Comparison of ENCODE assay signal across 22 cellular contexts in the genomic region with DNA sequence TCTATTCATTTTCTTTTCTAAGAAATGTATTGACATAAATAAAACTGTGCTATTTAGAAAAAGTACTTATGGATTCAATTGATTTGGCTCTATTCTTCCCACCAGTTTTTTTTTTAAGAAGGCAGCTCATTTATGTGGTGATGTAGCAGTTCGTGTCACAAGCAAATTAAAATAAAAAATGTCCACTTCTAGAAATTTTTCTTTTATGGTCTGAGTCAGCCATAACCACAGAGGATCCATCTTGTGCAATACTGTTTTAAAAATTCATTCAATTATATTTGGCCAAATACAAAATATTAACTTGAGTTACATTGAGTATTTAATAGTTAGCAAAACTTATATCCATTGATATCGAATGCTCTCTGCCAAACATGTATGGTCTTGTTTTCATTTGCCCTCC.
DNase-seq lines count a peak whose midpoint lies in the region; ATAC-seq, FAIRE-seq and TF ChIP-seq lines count a peak whose summit lies in the region.
"Had no signal": no experiment of that assay in that cellular context is flagged by ENCODE, and none has a peak within 500 bp of the region (broad histone marks: within the 10 kb centered on the region; RNA-seq: fewer than 3 reads in every experiment).

No MANE protein-coding gene starts in this region.

- H3K27ac ChIP-seq in HCT116 (ENCODE audit: low read depth, low read length) = peak overlapping the region; percentile 77
- H3K27ac ChIP-seq in kidney (ENCODE audit: low read depth in 2 of 2, low read length in 2 of 2) = no peak overlapping the region
- H3K27ac ChIP-seq in thyroid gland = no peak overlapping the region
- H3K27ac ChIP-seq: neutrophil had no signal

- ATAC-seq in HCT116 (no peak), HG02938 (IDR thresholded peaks at IDR 0.05; ENCODE audit: unreplicated experiment) (no peak)
- ATAC-seq: activated CD4-positive, CD25-positive, alpha-beta regulatory T cell treated with anti-CD3 and anti-CD28 coated beads, Interleukin-2, amount 50 U/mL, for 24 hours; left ventricle myocardium superior; SK-N-SH treated with all-trans-retinoic acid at 6 μM for 48 hours had no signal

- no peaks in the 10 kb centered on the region for H3K27me3 ChIP-seq in HCT116 (ENCODE audit: insufficient read depth, low read length)
- H3K27me3 ChIP-seq in thyroid gland = no peaks in the 10 kb centered on the region
- H3K27me3 ChIP-seq: neutrophil had no signal

- H3K9ac ChIP-seq in HCT116 (ENCODE audit: low read length) = peak overlapping the region; percentile 63
- H3K9ac ChIP-seq in kidney (ENCODE audit: low read length in 2 of 2) = no peak overlapping the region

- CTCF ChIA-PET in HCT116 (lab: Charles Lee) = interaction anchor here (0.9 kb wide), 1 partner anchor 100 kb away, joined by 3 read pairs; no protein-coding TSS in a partner anchor

- H3K4me2 ChIP-seq in HCT116 (ENCODE audit: low read length) = peak overlapping the region; percentile 76

- no peaks in the 10 kb centered on the region for H3K9me2 ChIP-seq in HCT116 (ENCODE audit: insufficient read depth)

- DNase-seq in AG08396 (ENCODE audit: low spot score) = peak; percentile 28
- DNase-seq in HCT116 (ENCODE audit: low read depth, low spot score) = no peak
- DNase-seq in astrocyte of the spinal cord (ENCODE audit: low read depth, low spot score) = peak; percentile 53
- no peak for DNase-seq in kidney
- DNase-seq in erythroblast (lab: John Stamatoyannopoulos, UW) = no peak
- DNase-seq in activated CD8-positive, alpha-beta memory T cell treated with anti-CD3 and anti-CD28 coated beads, Interleukin-2, amount 50 U/mL, for 4 hours = no peak
- DNase-seq in thyroid gland = no peak
- DNase-seq: activated naive CD8-positive, alpha-beta T cell treated with anti-CD3 and anti-CD28 coated beads, Interleukin-2, amount 10 ng/mL, durations not matched to agents 7 days and 5 days; DMS79 treated with DMSO at 0.1 percent for 48 hours; glutamatergic neuron; Kasumi-1; left ventricle myocardium superior; NCI-H1436; NCI-H2227 treated with DMSO at 0.1 percent for 48 hours; retina; T-helper 9 cell had no signal

- WGBS in thyroid gland, 2 donors = 85 to 95% methylated on average over 2 of the region's 2 CpGs

- H2AFZ ChIP-seq in HCT116 (ENCODE audit: low read depth, low read length, poor library complexity, severe bottlenecking) = no peak overlapping the region

- RAD21 ChIA-PET in HCT116 (lab: Charles Lee; ENCODE audit: low non-redundant PET in 1 of 2, low total read pairs in 2 of 2, uncharacterized antibody in 2 of 2, unreplicated experiment in 2 of 2) = interaction anchor here (0.6 to 1.8 kb wide), 2 partner anchors 91 to 203 kb away, joined by 3 to 4 read pairs; no protein-coding TSS in a partner anchor

- FAIRE-seq in kidney (lab: Jason Lieb, UNC) = peak; percentile 65
- FAIRE-seq: bronchial epithelial cell, HTR-8/SVneo had no signal

- peaks cover 20% of the 10 kb centered on the region for H3K79me2 ChIP-seq in HCT116 (ENCODE audit: insufficient read depth, low read length)

- no peak for TF ChIP-seq RAD21 in HCT116 (IDR thresholded peaks at IDR 0.05; ENCODE audit: low read depth)

- POLR2A ChIA-PET in HCT116 (lab: Charles Lee) = interaction anchor here (1.3 to 4.3 kb wide), 2 partner anchors 14 to 87 kb away, joined by 3 to 20 read pairs; no protein-coding TSS in a partner anchor

- peaks cover 75 to 98% of the 10 kb centered on the region in 2 experiments for H3K4me1 ChIP-seq in HCT116 (ENCODE audit: control insufficient read depth in 1 of 2, insufficient read depth in 2 of 2, low read length in 2 of 2)
- H3K4me1 ChIP-seq in kidney (ENCODE audit: control insufficient read depth in 1 of 2, insufficient read depth in 1 of 2, low read depth in 1 of 2, low read length in 2 of 2) = peaks cover 0 to 13% of the 10 kb centered on the region in 2 donors
- no peaks in the 10 kb centered on the region for H3K4me1 ChIP-seq in thyroid gland

- H3K9me3 ChIP-seq in HCT116 (ENCODE audit: control insufficient read depth in 1 of 2, insufficient read depth in 1 of 2, low read depth in 1 of 2, low read length in 2 of 2) (no peaks in the 10 kb centered on the region), kidney (ENCODE audit: control insufficient read depth in 1 of 2, low read length in 2 of 2) (no peaks in the 10 kb centered on the region), thyroid gland (no peaks in the 10 kb centered on the region)
- H3K9me3 ChIP-seq: neutrophil had no signal

- peak overlapping the region in 1 of 2 experiments; percentile 26; a peak in 1 of 4 replicates for H3K4me3 ChIP-seq in HCT116 (replicated peaks in 1 of 2; ENCODE audit: low read depth in 1 of 2, low read length in 2 of 2)
- H3K4me3 ChIP-seq in astrocyte of the spinal cord (ENCODE audit: low read depth, low read length) = no peak overlapping the region
- H3K4me3 ChIP-seq in kidney (ENCODE audit: low read length in 2 of 2) = no peak overlapping the region
- no peak overlapping the region for H3K4me3 ChIP-seq in thyroid gland (replicated peaks in 1 of 3)

- TF ChIP-seq CTCF in HCT116 (IDR thresholded peaks at IDR 0.05 in 2 of 3, conservative IDR thresholded peaks at IDR 0.05 in 1 of 3; ENCODE audit: borderline replicate concordance in 1 of 3, insufficient read depth in 1 of 3, low read depth in 2 of 3, low read length in 2 of 3) = no peak
- no peak for TF ChIP-seq CTCF in astrocyte of the spinal cord (IDR thresholded peaks at IDR 0.05; ENCODE audit: low read depth, low read length)
- TF ChIP-seq CTCF in kidney (IDR thresholded peaks at IDR 0.05; ENCODE audit: borderline replicate concordance, extremely low read depth, insufficient read depth) = no peak
- no peak for TF ChIP-seq CTCF in thyroid gland (IDR thresholded peaks at IDR 0.05)

- H4K20me1 ChIP-seq in HCT116 (ENCODE audit: insufficient read depth) = no peaks in the 10 kb centered on the region

- BruUV-seq in HCT116 (replicated peaks; lab: Mats Ljungman, UMichigan) = no TSS peak

- no peak for TF ChIP-seq POLR2A in HCT116 (IDR thresholded peaks at IDR 0.05; ENCODE audit: borderline replicate concordance, extremely low read depth, insufficient read depth, insufficient read length)
- no peak for TF ChIP-seq POLR2A in erythroblast (IDR thresholded peaks at IDR 0.05; ENCODE audit: low read length)
- no peak for TF ChIP-seq POLR2A in thyroid gland (IDR thresholded peaks at IDR 0.05)

- intact Hi-C loops in HCT116 (cut with micrococcal nuclease) = loop anchor here (5.0 kb wide), 1 partner anchor 109 kb away; no protein-coding TSS in a partner anchor
- intact Hi-C loops in kidney (cut with DNase I) = no loop called here
- intact Hi-C loops in thyroid gland (cut with DNase I) = no loop called here

- in situ Hi-C loops in astrocyte of the spinal cord (cut with HindIII; ENCODE audit: low sequenced_read_pairs) = no loop called here

- no peaks in the 10 kb centered on the region for H3K36me3 ChIP-seq in HCT116 (ENCODE audit: control insufficient read depth in 1 of 2, insufficient read depth in 2 of 2, low read length in 2 of 2)
- H3K36me3 ChIP-seq in kidney (ENCODE audit: control insufficient read depth in 1 of 2, insufficient read depth in 2 of 2, low read length in 2 of 2) = no peaks in the 10 kb centered on the region
- H3K36me3 ChIP-seq in thyroid gland = no peaks in the 10 kb centered on the region
- H3K36me3 ChIP-seq: neutrophil had no signal

TF ChIP-seq in HCT116, 20 proteins besides CTCF, POLR2A, EP300 and RAD21:
- TF ChIP-seq EGR1 (IDR thresholded peaks at IDR 0.05; ENCODE audit: low read depth) (no peak), FOSL1 (IDR thresholded peaks at IDR 0.05; ENCODE audit: low read depth) (no peak), POLR2AphosphoS5 (IDR thresholded peaks at IDR 0.05; ENCODE audit: low read depth, low read length) (no peak), JUND (IDR thresholded peaks at IDR 0.05) (no peak), TCF7L2 (IDR thresholded peaks at IDR 0.05; ENCODE audit: borderline replicate concordance, extremely low read depth, insufficient read depth, insufficient read length) (no peak)

Comparison
In these comparisons a context has a peak if more than half of its experiments do, and no peak if none do; other contexts are left out.
1. DNase-seq: peak in AG08396 (single experiment) and astrocyte of the spinal cord (single experiment); none in HCT116 (single experiment), kidney (single experiment), erythroblast (0 of 2), activated CD8-positive, alpha-beta memory T cell treated with anti-CD3 and anti-CD28 coated beads, Interleukin-2, amount 50 U/mL, for 4 hours (single experiment) and thyroid gland (0 of 2).